Comparison of ENCODE assay signal across 20 cellular contexts in genomic region chr12:68446379-68446778, GRCh38.
DNase-seq lines count a peak whose midpoint lies in the region; ATAC-seq and TF ChIP-seq lines count a peak whose summit lies in the region.
"Had no signal": no experiment of that assay in that cellular context is flagged by ENCODE, and none has a peak within 500 bp of the region (broad histone marks: within the 10 kb centered on the region; RNA-seq: fewer than 3 reads in every experiment).

No MANE protein-coding gene starts in this region.

- H3K36me3 ChIP-seq in HUES6 (ENCODE audit: control insufficient read depth, insufficient read depth, low read length), result no peaks in the 10 kb centered on the region
- H3K36me3 ChIP-seq in Panc1 (ENCODE audit: control insufficient read depth, insufficient read depth, low read length), result no peaks in the 10 kb centered on the region
- no peaks in the 10 kb centered on the region for H3K36me3 ChIP-seq in iPS-18a (ENCODE audit: control insufficient read depth, low read depth, low read length)
- H3K36me3 ChIP-seq: Peyer's patch, sigmoid colon had no signal

- H3K4me3 ChIP-seq in HUES6 (ENCODE audit: low read depth, low read length), result no peak overlapping the region
- no peak overlapping the region for H3K4me3 ChIP-seq in Panc1 (ENCODE audit: low read depth in 2 of 2, low read length in 2 of 2)
- peak overlapping the region; percentile 36 for H3K4me3 ChIP-seq in iPS-18a (ENCODE audit: low read length)
- H3K4me3 ChIP-seq: Peyer's patch, sigmoid colon had no signal

- DNase-seq in Panc1 (ENCODE audit: low read depth, low spot score), result no peak
- DNase-seq in stimulated activated effector memory CD8-positive, alpha-beta T cell treated with anti-CD3 and anti-CD28 coated beads, Interleukin-12 subunit alpha, Interleukin-12 subunit beta, amount 100 ng/mL, for 72 hours (ENCODE audit: low spot score in 2 of 2), result no peak
- no peak for DNase-seq in activated CD8-positive, alpha-beta memory T cell treated with anti-CD3 and anti-CD28 coated beads, Interleukin-2, amount 50 U/mL, for 48 hours
- DNase-seq in 8988T, result no peak
- DNase-seq: activated CD4-positive, alpha-beta memory T cell treated with anti-CD3 and anti-CD28 coated beads for 36 hours; activated CD4-positive, CD25-positive, alpha-beta regulatory T cell; activated naive CD4-positive, alpha-beta T cell treated with anti-CD3 and anti-CD28 coated beads, Interleukin-2, amount 10 ng/mL, durations not matched to agents 7 days and 5 days; activated T-cell treated with anti-CD3 and anti-CD28 coated beads, Interleukin-2, amount 50 U/mL, for 1 hour; CD8-positive, alpha-beta memory T cell; foreskin melanocyte; left cardiac atrium; midbrain; MM.1S; NCI-H1694; NCI-H774; Peyer's patch; sigmoid colon had no signal

- H3K36me3 Mint-ChIP-seq in stimulated activated effector memory CD8-positive, alpha-beta T cell treated with anti-CD3 and anti-CD28 coated beads, Interleukin-12 subunit alpha, Interleukin-12 subunit beta, amount 100 ng/mL, for 72 hours, result peaks cover 14% of the 10 kb centered on the region
- H3K36me3 Mint-ChIP-seq: activated CD4-positive, alpha-beta memory T cell treated with anti-CD3 and anti-CD28 coated beads for 36 hours had no signal

- peaks cover 32% of the 10 kb centered on the region for H3K4me1 ChIP-seq in HUES6 (ENCODE audit: control insufficient read depth, insufficient read depth, low read length)
- peaks cover 20% of the 10 kb centered on the region for H3K4me1 ChIP-seq in Panc1 (ENCODE audit: control insufficient read depth, insufficient read depth, low read length)
- H3K4me1 ChIP-seq in iPS-18a (ENCODE audit: control insufficient read depth, low read depth, low read length), result peaks cover 44% of the 10 kb centered on the region

- H3K9me3 ChIP-seq in HUES6 (ENCODE audit: control insufficient read depth, insufficient read depth, low read depth, low read length), result peaks cover 17% of the 10 kb centered on the region
- no peaks in the 10 kb centered on the region; the same call in 1 of the 2 replicates for H3K9me3 ChIP-seq in Panc1 (ENCODE audit: control insufficient read depth, insufficient read depth, low read depth, low read length)
- peaks cover 6% of the 10 kb centered on the region for H3K9me3 ChIP-seq in iPS-18a (ENCODE audit: control insufficient read depth, low read depth, low read length)
- H3K9me3 ChIP-seq: Peyer's patch had no signal

- 0 out of 2 replicates have a peak overlapping the region, but pooled peaks have one; percentile 44 for H3K27ac ChIP-seq in HUES6 (ENCODE audit: low read depth, low read length)
- H3K27ac ChIP-seq in Panc1 (ENCODE audit: low read length), result peak overlapping the region; percentile 83; the same call in 1 of the 2 replicates
- peak overlapping the region; percentile 24 for H3K27ac ChIP-seq in iPS-18a (ENCODE audit: low read length)

- H3K4me3 Mint-ChIP-seq in stimulated activated effector memory CD8-positive, alpha-beta T cell treated with anti-CD3 and anti-CD28 coated beads, Interleukin-12 subunit alpha, Interleukin-12 subunit beta, amount 100 ng/mL, for 72 hours, result peak overlapping the region; percentile 46
- H3K4me3 Mint-ChIP-seq: activated CD4-positive, alpha-beta memory T cell treated with anti-CD3 and anti-CD28 coated beads for 36 hours; activated naive CD4-positive, alpha-beta T cell treated with anti-CD3 and anti-CD28 coated beads, Interleukin-2, amount 10 ng/mL, durations not matched to agents 7 days and 5 days had no signal

- no peak overlapping the region for H3K9ac ChIP-seq in HUES6 (ENCODE audit: low read length)
- peak overlapping the region; percentile 23 for H3K9ac ChIP-seq in iPS-18a (ENCODE audit: low read length)

- peaks cover 98% of the 10 kb centered on the region for H3K4me1 Mint-ChIP-seq in stimulated activated effector memory CD8-positive, alpha-beta T cell treated with anti-CD3 and anti-CD28 coated beads, Interleukin-12 subunit alpha, Interleukin-12 subunit beta, amount 100 ng/mL, for 72 hours

- H3K27ac Mint-ChIP-seq in stimulated activated effector memory CD8-positive, alpha-beta T cell treated with anti-CD3 and anti-CD28 coated beads, Interleukin-12 subunit alpha, Interleukin-12 subunit beta, amount 100 ng/mL, for 72 hours, result peak overlapping the region; percentile 95
- H3K27ac Mint-ChIP-seq: activated CD4-positive, alpha-beta memory T cell treated with anti-CD3 and anti-CD28 coated beads for 36 hours had no signal

- in situ Hi-C loops in Panc1 (cut with HindIII; ENCODE audit: low pct_unique_long_range_greater_than_20kb, low sequenced_read_pairs), result no loop called here

- ATAC-seq in Panc1 (no peak), HG03139 (IDR thresholded peaks at IDR 0.05; ENCODE audit: unreplicated experiment) (no peak)
- no peak for ATAC-seq in stimulated activated effector memory CD8-positive, alpha-beta T cell treated with anti-CD3 and anti-CD28 coated beads, Interleukin-12 subunit alpha, Interleukin-12 subunit beta, amount 100 ng/mL, for 72 hours
- ATAC-seq: left cardiac atrium had no signal

- POLR2A ChIA-PET in Panc1 (lab: Charles Lee), result interaction anchor here (0.5 kb wide), 1 partner anchor 75 kb away, joined by 3 read pairs; no protein-coding TSS in a partner anchor

- no TSS peak for BruUV-seq in Panc1 (replicated peaks; lab: Mats Ljungman, UMichigan)

- peaks cover 5% of the 10 kb centered on the region for H3K9me3 Mint-ChIP-seq in stimulated activated effector memory CD8-positive, alpha-beta T cell treated with anti-CD3 and anti-CD28 coated beads, Interleukin-12 subunit alpha, Interleukin-12 subunit beta, amount 100 ng/mL, for 72 hours

- CTCF ChIA-PET in Panc1 (lab: Charles Lee), result no interaction called here

- H3K27me3 ChIP-seq in HUES6 (ENCODE audit: control insufficient read depth, insufficient read depth, low read length), result no peaks in the 10 kb centered on the region
- H3K27me3 ChIP-seq in Panc1 (ENCODE audit: control insufficient read depth, insufficient read depth, low read length), result no peaks in the 10 kb centered on the region
- no peaks in the 10 kb centered on the region for H3K27me3 ChIP-seq in iPS-18a (ENCODE audit: control insufficient read depth, insufficient read depth, low read length)
- H3K27me3 ChIP-seq: Peyer's patch, sigmoid colon had no signal

- intact Hi-C loops in Panc1 (cut with micrococcal nuclease; ENCODE audit: unreplicated experiment), result no loop called here

- TF ChIP-seq CTCF in Panc1 (IDR thresholded peaks at IDR 0.05), result no peak

Comparison
In these comparisons a context has a peak if more than half of its experiments do, and no peak if none do; other contexts are left out.
1. H3K27ac ChIP-seq: peak in every context shown above with its lines; median percentile 83 in Panc1; 44 in HUES6; 24 in iPS-18a.